9 cellular contexts compared by ENCODE assay signal in the genomic region with DNA sequence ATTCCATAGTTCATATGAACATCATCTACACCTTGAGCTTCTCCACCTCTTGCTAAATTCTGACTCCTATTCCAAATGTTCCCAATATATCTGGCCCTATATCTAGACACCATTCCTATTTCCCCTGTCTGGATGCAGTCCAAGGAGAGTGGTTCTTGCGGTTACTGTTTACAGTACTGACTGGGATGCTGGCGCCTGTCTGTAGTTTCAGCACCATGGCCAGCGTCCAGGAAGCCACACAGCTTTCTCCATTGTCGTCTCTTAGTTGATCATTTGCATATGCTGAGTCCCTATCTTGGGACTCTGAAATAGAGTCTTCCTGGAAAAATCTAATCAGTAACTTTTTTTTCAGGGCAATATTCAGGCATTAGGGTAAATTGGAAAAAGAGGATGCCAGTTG. TPM values are rescaled to one million over a fixed set of nuclear protein-coding genes. Genes with fewer than 3 reads are reported as not detected.
DNase-seq lines count a peak whose midpoint lies in the region; ATAC-seq lines count a peak whose summit lies in the region.
"Had no signal": no experiment of that assay in that cellular context is flagged by ENCODE, and none has a peak within 500 bp of the region (broad histone marks: within the 10 kb centered on the region; RNA-seq: fewer than 3 reads in every experiment).

No MANE protein-coding gene starts in this region.

- peaks cover 12 to 37% of the 10 kb centered on the region in 2 donors for H3K27me3 Mint-ChIP-seq in CD4-positive, alpha-beta memory T cell

- H4K8ac ChIP-seq in mesendoderm (ENCODE audit: low read depth, low read length): no peak overlapping the region

- H3K4me1 Mint-ChIP-seq in CD4-positive, alpha-beta memory T cell: peaks cover 15 to 38% (median 18%) of the 10 kb centered on the region in 4 donors

- no peaks in the 10 kb centered on the region for H3K36me3 Mint-ChIP-seq in CD4-positive, alpha-beta memory T cell

- CTCF ChIA-PET in CD4-positive, alpha-beta memory T cell (lab: Charles Lee; ENCODE audit: partially characterized antibody): no interaction called here

- no peaks in the 10 kb centered on the region for H3K9me3 ChIP-seq in CD4-positive, alpha-beta memory T cell (ENCODE audit: control insufficient read depth in 1 of 2, low read length in 2 of 2)

- in situ Hi-C loops in T47D (cut with HindIII; ENCODE audit: low pct_unique_long_range_greater_than_20kb, low sequenced_read_pairs): no loop called here

- H3K56ac ChIP-seq in mesendoderm (ENCODE audit: low read length): no peak overlapping the region

- H3K23ac ChIP-seq in mesendoderm (ENCODE audit: low read length): no peak overlapping the region

- POLR2A ChIA-PET in CD4-positive, alpha-beta memory T cell (lab: Charles Lee; ENCODE audit: partially characterized antibody): no interaction called here

- H2BK120ac ChIP-seq in mesendoderm (ENCODE audit: low read depth, low read length): no peak overlapping the region

- H4K5ac ChIP-seq in mesendoderm (ENCODE audit: low read length): no peak overlapping the region

- no peak overlapping the region for H3K4me3 Mint-ChIP-seq in CD4-positive, alpha-beta memory T cell

- peaks cover 33% of the 10 kb centered on the region for H3K4me1 ChIP-seq in CD4-positive, alpha-beta memory T cell (ENCODE audit: insufficient read depth, low read length)
- H3K4me1 ChIP-seq in mesendoderm (ENCODE audit: control insufficient read depth, low read depth, low read length): no peaks in the 10 kb centered on the region

- no peak overlapping the region for H2BK15ac ChIP-seq in mesendoderm (replicated peaks; ENCODE audit: low read depth)

- H3K27ac ChIP-seq in CD4-positive, alpha-beta memory T cell (ENCODE audit: low read depth, low read length): no peak overlapping the region
- no peak overlapping the region for H3K27ac ChIP-seq in mesendoderm (ENCODE audit: low read depth, low read length)

- H3K79me1 ChIP-seq in mesendoderm (ENCODE audit: low read length): no peaks in the 10 kb centered on the region

- peak overlapping the region in 1 of 7 donors; percentile 28 for H3K27ac Mint-ChIP-seq in CD4-positive, alpha-beta memory T cell

- H3K18ac ChIP-seq in mesendoderm (ENCODE audit: low read length): no peak overlapping the region

- H3K4ac ChIP-seq in mesendoderm (ENCODE audit: low read depth, low read length): no peak overlapping the region

- DNase-seq in CD4-positive, alpha-beta memory T cell: peak in 4 of 5 donors; percentile 36 to 51 (median 41)
- DNase-seq in HuH-7 (ENCODE audit: low spot score) (peak; percentile 54), T-helper 1 cell (peak in 4 of 5 donors; percentile 31 to 54 (median 38)), T47D (ENCODE audit: low read depth in 1 of 2, low spot score in 1 of 2) (peak; percentile 56 to 80), mesendoderm (peak; percentile 47), NCI-H524 treated with DMSO at 0.1 percent for 48 hours (lab: John Stamatoyannopoulos, UW) (no peak), HCEC 1CT (no peak)

- H3K27me3 ChIP-seq in CD4-positive, alpha-beta memory T cell (ENCODE audit: insufficient read depth, low read length): no peaks in the 10 kb centered on the region
- H3K27me3 ChIP-seq in mesendoderm (ENCODE audit: insufficient read depth, low read length, poor library complexity): no peaks in the 10 kb centered on the region

- H2AK5ac ChIP-seq in mesendoderm (ENCODE audit: low read length): no peak overlapping the region

- WGBS in mesendoderm (ENCODE audit: extremely low coverage, insufficient coverage, low lambda C conversion rate): no CpG with 5 or more reads among the region's 4 CpGs

- no peaks in the 10 kb centered on the region for H3K79me2 ChIP-seq in mesendoderm (ENCODE audit: control insufficient read depth, insufficient read depth, low read length)

- no peak overlapping the region for H2BK5ac ChIP-seq in mesendoderm (ENCODE audit: low read length)

- intact Hi-C loops in CD4-positive, alpha-beta memory T cell (cut with micrococcal nuclease): no loop called here

- no peak overlapping the region for H3K9ac ChIP-seq in mesendoderm (ENCODE audit: low read length)

- peaks cover 0 to 8% (median 3%) of the 10 kb centered on the region in 8 donors for H3K9me3 Mint-ChIP-seq in CD4-positive, alpha-beta memory T cell

- ATAC-seq in GM19328 (IDR thresholded peaks at IDR 0.05; ENCODE audit: unreplicated experiment): no peak

- no peak overlapping the region for H3K4me3 ChIP-seq in CD4-positive, alpha-beta memory T cell (ENCODE audit: low read length in 2 of 2)
- no peak overlapping the region for H3K4me3 ChIP-seq in mesendoderm (ENCODE audit: low read length)

- H3K36me3 ChIP-seq in CD4-positive, alpha-beta memory T cell (ENCODE audit: insufficient read depth, low read length): no peaks in the 10 kb centered on the region
- no peaks in the 10 kb centered on the region for H3K36me3 ChIP-seq in mesendoderm (ENCODE audit: control insufficient read depth, insufficient read depth, low read length)

- no peak overlapping the region for H3K4me2 ChIP-seq in mesendoderm (ENCODE audit: low read length)

RNA-seq across cellular contexts. Expression of a gene that starts 14.9 kb away (rescaled TPM):
- total RNA-seq in CD4-positive, alpha-beta memory T cell: under 1 TPM; 0.81 to 0.97 TPM
- 10 to 100 TPM; 15.9 to 27.9 TPM for polyA plus RNA-seq in CD4-positive, alpha-beta memory T cell
- not detected for polyA plus RNA-seq in mesendoderm (2013, experiment 1 of 2)
- polyA plus RNA-seq in mesendoderm (2013, experiment 2 of 2): not detected
- polyA plus RNA-seq: aorta had no signal

RNA-seq across cellular contexts. Expression of a gene that starts 44.4 kb away (rescaled TPM):
- total RNA-seq in CD4-positive, alpha-beta memory T cell: not detected
- not detected for polyA plus RNA-seq in CD4-positive, alpha-beta memory T cell
- 0.67 TPM for polyA plus RNA-seq in mesendoderm (2013, experiment 1 of 2)
- 1.9 TPM for polyA plus RNA-seq in mesendoderm (2013, experiment 2 of 2)

RNA-seq across cellular contexts. Expression of a gene that starts 53.9 kb away (rescaled TPM):
- total RNA-seq in CD4-positive, alpha-beta memory T cell: 1 to 10 TPM; 7.2 to 7.3 TPM
- polyA plus RNA-seq in CD4-positive, alpha-beta memory T cell: under 1 TPM in 1 of 2 donors, not detected in 1; 0.59 TPM
- 0.72 TPM for polyA plus RNA-seq in mesendoderm (2013, experiment 1 of 2)
- 0.88 TPM for polyA plus RNA-seq in mesendoderm (2013, experiment 2 of 2)

RNA-seq across cellular contexts. Expression of a gene that starts 56.1 kb away (rescaled TPM):
- under 1 TPM; 0.35 to 0.47 TPM for total RNA-seq in CD4-positive, alpha-beta memory T cell
- not detected for polyA plus RNA-seq in CD4-positive, alpha-beta memory T cell
- not detected for polyA plus RNA-seq in mesendoderm (2013, experiment 1 of 2)
- polyA plus RNA-seq in mesendoderm (2013, experiment 2 of 2): not detected

Comparison
In these comparisons a context has a peak if more than half of its experiments do, and no peak if none do; other contexts are left out.
1. DNase-seq: peak in CD4-positive, alpha-beta memory T cell (4 of 5), HuH-7 (single experiment), T-helper 1 cell (4 of 5), T47D (2 of 2) and mesendoderm (single experiment); none in NCI-H524 treated with DMSO at 0.1 percent for 48 hours (single experiment) and HCEC 1CT (single experiment).